12 cellular contexts compared by ENCODE assay signal in genomic region chr10:103711351-103711994, GRCh38.
A peak's percentile ranks its signal among the peaks of the same experiment; 100 is the strongest.
DNase-seq lines count a peak whose midpoint lies in the region; ATAC-seq and TF ChIP-seq lines count a peak whose summit lies in the region.
"Had no signal": no experiment of that assay in that cellular context is flagged by ENCODE, and none has a peak within 500 bp of the region (broad histone marks: within the 10 kb centered on the region; RNA-seq: fewer than 3 reads in every experiment).

No MANE protein-coding gene starts in this region.

- H3K27ac ChIP-seq in cardiac muscle cell (no peak overlapping the region), right atrium auricular region (no peak overlapping the region), WERI-Rb-1 (no peak overlapping the region), tibial nerve (peak overlapping the region in 3 of 4 donors; percentile 11 to 84 (median 83))
- H3K27ac ChIP-seq: psoas muscle had no signal

- DNase-seq in cardiac muscle cell (ENCODE audit: low read depth in 1 of 2, low spot score in 1 of 2) (no peak), right atrium auricular region (ENCODE audit: low spot score) (no peak), WERI-Rb-1 (no peak), fibroblast of the aortic adventitia (ENCODE audit: low read depth) (no peak), tibial nerve (ENCODE audit: low spot score in 2 of 2) (no peak), NCI-H526 (lab: John Stamatoyannopoulos, UW) (no peak)
- DNase-seq: activated CD4-positive, alpha-beta T cell treated with anti-CD3 and anti-CD28 coated beads, Interleukin-2, amount 50 U/mL, for 1 hour; PC-3; stimulated activated CD8-positive, alpha-beta memory T cell treated with anti-CD3 and anti-CD28 coated beads, Interleukin-4, amount 100 ng/mL, for 48 hours had no signal

- TF ChIP-seq CTCF in cardiac muscle cell (IDR thresholded peaks at IDR 0.05; ENCODE audit: low read depth, low read length) (peak; percentile 15), right atrium auricular region (IDR thresholded peaks at IDR 0.05) (peak in 1 of 2 donors; percentile 17), WERI-Rb-1 (IDR thresholded peaks at IDR 0.05; ENCODE audit: low read depth, low read length) (peak; percentile 33; the same call in 1 of the 2 replicates), fibroblast of the aortic adventitia (IDR thresholded peaks at IDR 0.05; ENCODE audit: insufficient read depth, low read length) (peak; percentile 27), tibial nerve (IDR thresholded peaks at IDR 0.05) (peak; percentile 9 to 53 (median 30))

- no peak for TF ChIP-seq POLR2A in tibial nerve (IDR thresholded peaks at IDR 0.05)

- H3K4me3 ChIP-seq in cardiac muscle cell = no peak overlapping the region
- no peak overlapping the region for H3K4me3 ChIP-seq in right atrium auricular region
- no peak overlapping the region for H3K4me3 ChIP-seq in WERI-Rb-1 (ENCODE audit: low read depth, low read length)
- no peak overlapping the region for H3K4me3 ChIP-seq in fibroblast of the aortic adventitia (ENCODE audit: low read depth, low read length)
- H3K4me3 ChIP-seq in tibial nerve = no peak overlapping the region
- H3K4me3 ChIP-seq: psoas muscle had no signal

- H3K4me1 ChIP-seq in cardiac muscle cell (ENCODE audit: low read depth) (no peaks in the 10 kb centered on the region), right atrium auricular region (no peaks in the 10 kb centered on the region), tibial nerve (peaks cover 0 to 88% (median 41%) of the 10 kb centered on the region in 4 donors)

- WGBS in tibial nerve, 2 donors = 63 to 64% methylated on average over 12 to 15 of the region's 15 CpGs

- TF ChIP-seq EP300 in tibial nerve (IDR thresholded peaks at IDR 0.05) = no peak

- no peaks in the 10 kb centered on the region for H3K9me3 ChIP-seq in cardiac muscle cell (ENCODE audit: low read depth)
- H3K9me3 ChIP-seq in right atrium auricular region = no peaks in the 10 kb centered on the region
- no peaks in the 10 kb centered on the region for H3K9me3 ChIP-seq in WERI-Rb-1 (ENCODE audit: severe bottlenecking)
- no peaks in the 10 kb centered on the region for H3K9me3 ChIP-seq in tibial nerve
- H3K9me3 ChIP-seq: psoas muscle had no signal

- no peaks in the 10 kb centered on the region for H3K27me3 ChIP-seq in cardiac muscle cell
- no peaks in the 10 kb centered on the region for H3K27me3 ChIP-seq in right atrium auricular region
- H3K27me3 ChIP-seq in WERI-Rb-1 (ENCODE audit: insufficient read depth, low read depth, severe bottlenecking) = no peaks in the 10 kb centered on the region
- H3K27me3 ChIP-seq in tibial nerve = no peaks in the 10 kb centered on the region

- no peaks in the 10 kb centered on the region for H3K36me3 ChIP-seq in cardiac muscle cell
- H3K36me3 ChIP-seq in right atrium auricular region = no peaks in the 10 kb centered on the region
- no peaks in the 10 kb centered on the region for H3K36me3 ChIP-seq in WERI-Rb-1
- H3K36me3 ChIP-seq in tibial nerve = no peaks in the 10 kb centered on the region

- no peak for ATAC-seq in GM21723 (IDR thresholded peaks at IDR 0.05; ENCODE audit: unreplicated experiment)
- ATAC-seq in GM21423 (IDR thresholded peaks at IDR 0.05; ENCODE audit: unreplicated experiment) = no peak
- ATAC-seq: PC-3, psoas muscle had no signal

Comparison
In these comparisons a context has a peak if more than half of its experiments do, and no peak if none do; other contexts are left out.
1. H3K27ac ChIP-seq: peak in tibial nerve (3 of 4); none in cardiac muscle cell (single experiment), right atrium auricular region (0 of 2) and WERI-Rb-1 (single experiment).